In the genomic region with DNA sequence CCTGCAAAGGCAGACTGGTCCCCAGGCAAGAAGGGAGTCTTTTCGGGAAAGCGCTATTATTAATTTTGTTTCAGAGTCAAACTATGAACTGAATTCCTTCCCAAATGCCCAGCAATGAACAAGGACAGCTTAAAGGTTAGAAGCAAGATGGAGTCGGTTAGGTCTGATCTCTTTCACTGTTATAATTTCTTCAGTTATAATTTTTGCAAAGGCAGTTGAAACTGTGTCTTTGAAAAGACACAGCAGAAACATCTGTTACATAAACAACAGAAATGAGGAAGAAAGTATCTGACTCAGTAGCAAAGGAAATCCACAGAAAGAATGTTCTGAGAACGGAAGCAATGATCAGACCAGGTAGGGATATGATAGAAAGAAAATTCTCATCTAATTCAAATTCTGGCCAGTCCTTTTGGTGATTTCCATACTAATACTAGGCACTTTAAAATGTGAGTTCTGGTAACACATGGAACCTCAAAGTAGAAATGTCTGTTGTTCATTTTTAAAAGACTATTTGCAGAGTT, we compare ENCODE assay signal across 17 cellular contexts. TPM values are rescaled to one million over a fixed set of nuclear protein-coding genes. Genes with fewer than 3 reads are reported as not detected.
DNase-seq lines count a peak whose midpoint lies in the region; ATAC-seq, FAIRE-seq and TF ChIP-seq lines count a peak whose summit lies in the region.
"Had no signal": no experiment of that assay in that cellular context is flagged by ENCODE, and none has a peak within 500 bp of the region (broad histone marks: within the 10 kb centered on the region; RNA-seq: fewer than 3 reads in every experiment).

No MANE protein-coding gene starts in this region.

- intact Hi-C loops in activated B cell treated with CpG ODN at 0.5 μM for 24 hours (cut with micrococcal nuclease): loop anchor here (1.0 to 2.0 kb wide), 3 partner anchors 10 to 19 kb away; no protein-coding TSS in a partner anchor
- intact Hi-C loops in breast epithelium (cut with DNase I; ENCODE audit: low total_unique reads): no loop called here
- intact Hi-C loops in HepG2 (cut with micrococcal nuclease; ENCODE audit: unreplicated experiment): loop anchor here (5.0 kb wide), 1 partner anchor 314 kb away; no protein-coding TSS in a partner anchor

- H3K4me3 ChIP-seq in breast epithelium (no peak overlapping the region), HepG2 (replicated peaks in 1 of 3; ENCODE audit: insufficient read depth in 1 of 3, low read depth in 2 of 3, low read length in 3 of 3) (no peak overlapping the region)
- H3K4me3 ChIP-seq: body of pancreas, PC-9, prostate gland, SJSA1, suprapubic skin had no signal

- in situ Hi-C loops in HepG2 (cut with HindIII; ENCODE audit: extremely low pct_ligation_motif_present, low pct_unique_long_range_greater_than_20kb): no loop called here

- H3K9ac ChIP-seq in HepG2 (ENCODE audit: insufficient read depth, low read depth, low read length): no peak overlapping the region

- peak overlapping the region; percentile 75 for H3K27ac Mint-ChIP-seq in activated B cell treated with CpG ODN at 0.5 μM for 24 hours
- peak overlapping the region; percentile 51 for H3K27ac Mint-ChIP-seq in stimulated activated naive B cell treated with anti-CD40 and anti-IgM and Interleukin-4, amounts not matched to agents 10 μg/mL and 1 μg/mL and 100 μg/mL, for 72 hours
- H3K27ac Mint-ChIP-seq in activated T-helper 17 cell treated with anti-CD3 and anti-CD28 coated beads, Interleukin-2, amount 50 U/mL, for 72 hours: no peak overlapping the region

- POLR2A ChIA-PET in activated B cell treated with CpG ODN at 0.5 μM for 24 hours (lab: Charles Lee): interaction anchor here (0.6 to 5.2 kb wide), 8 partner anchors 10 to 364 kb away, joined by 3 to 36 read pairs (median 8); partner anchors contain the start of genes CABLES1 and RIOK3
- POLR2A ChIA-PET in HepG2 (lab: Yijun Ruan, JAX): interaction anchor here (0.9 to 1.0 kb wide), 2 partner anchors 10 to 38 kb away, joined by 3 to 4 read pairs; no protein-coding TSS in a partner anchor

- CTCF ChIA-PET in activated B cell treated with CpG ODN at 0.5 μM for 24 hours (lab: Charles Lee) (interaction anchor here (0.7 to 4.9 kb wide), 14 partner anchors 10 to 90 kb away, joined by 3 to 28 read pairs (median 4); no protein-coding TSS in a partner anchor), HepG2 (lab: Yijun Ruan, JAX; ENCODE audit: low intra/inter-chr PET ratio, low total read pairs) (interaction anchor here (0.7 to 1.6 kb wide), 2 partner anchors 205 to 314 kb away, joined by 4 to 6 read pairs; no protein-coding TSS in a partner anchor)

- peaks cover 75% of the 10 kb centered on the region for H3K4me1 Mint-ChIP-seq in activated B cell treated with CpG ODN at 0.5 μM for 24 hours
- peaks cover 39 to 69% of the 10 kb centered on the region in 2 donors for H3K4me1 Mint-ChIP-seq in stimulated activated naive B cell treated with anti-CD40 and anti-IgM and Interleukin-4, amounts not matched to agents 10 μg/mL and 1 μg/mL and 100 μg/mL, for 72 hours
- no peaks in the 10 kb centered on the region for H3K4me1 Mint-ChIP-seq in activated T-helper 17 cell treated with anti-CD3 and anti-CD28 coated beads, Interleukin-2, amount 50 U/mL, for 72 hours

- DNase-seq in NOMO-1 treated with DMSO at 0.1 percent for 48 hours (lab: John Stamatoyannopoulos, UW; ENCODE audit: unreplicated experiment): peak; percentile 67
- DNase-seq in NOMO-1 treated with dmso at 0.1 percent for 144 hours (lab: John Stamatoyannopoulos, UW; ENCODE audit: unreplicated experiment): no peak
- DNase-seq in Kasumi-1 (lab: John Stamatoyannopoulos, UW): peak; percentile 23 to 35
- DNase-seq in activated B cell treated with CpG ODN at 0.5 μM for 24 hours: no peak
- no peak for DNase-seq in stimulated activated naive B cell treated with anti-CD40 and anti-IgM and Interleukin-4, amounts not matched to agents 10 μg/mL and 1 μg/mL and 100 μg/mL, for 72 hours
- DNase-seq in breast epithelium (ENCODE audit: low spot score in 2 of 2): no peak
- DNase-seq in HepG2 (ENCODE audit: low spot score): no peak
- DNase-seq: GOT3 had no signal

- no peak for TF ChIP-seq RAD21 in HepG2 (CRISPR knock-in tag; IDR thresholded peaks at IDR 0.05)

- H3K27me3 ChIP-seq in breast epithelium: no peaks in the 10 kb centered on the region
- no peaks in the 10 kb centered on the region for H3K27me3 ChIP-seq in HepG2 (ENCODE audit: control insufficient read depth in 1 of 2, insufficient read depth in 2 of 2, low read length in 2 of 2)
- H3K27me3 ChIP-seq: body of pancreas, foreskin keratinocyte, SJSA1, suprapubic skin had no signal

- H3K4me2 ChIP-seq in HepG2 (ENCODE audit: low read depth, low read length): no peak overlapping the region
- H3K4me2 ChIP-seq: PC-9 had no signal

- no peaks in the 10 kb centered on the region for H3K9me3 ChIP-seq in breast epithelium
- H3K9me3 ChIP-seq in HepG2 (ENCODE audit: low read length): no peaks in the 10 kb centered on the region
- H3K9me3 ChIP-seq: body of pancreas, prostate gland, SJSA1, suprapubic skin had no signal

- H3K36me3 ChIP-seq in breast epithelium: no peaks in the 10 kb centered on the region
- no peaks in the 10 kb centered on the region for H3K36me3 ChIP-seq in HepG2 (replicated peaks in 1 of 2; ENCODE audit: control insufficient read depth in 1 of 2, insufficient read depth in 2 of 2, low read length in 2 of 2)
- H3K36me3 ChIP-seq: prostate gland, suprapubic skin had no signal

- no peaks in the 10 kb centered on the region for H3K4me1 ChIP-seq in breast epithelium
- H3K4me1 ChIP-seq in HepG2 (ENCODE audit: insufficient read depth, low read length): peaks cover 24% of the 10 kb centered on the region
- H3K4me1 ChIP-seq: prostate gland had no signal

- no peak for TF ChIP-seq EP300 in HepG2 (IDR thresholded peaks at IDR 0.05; ENCODE audit: low read depth in 2 of 2, low read length in 2 of 2)
- no peak for TF ChIP-seq EP300 in HepG2 (CRISPR knock-in tag; IDR thresholded peaks at IDR 0.05; ENCODE audit: borderline replicate concordance)

- no peaks in the 10 kb centered on the region for H3K27me3 Mint-ChIP-seq in activated B cell treated with CpG ODN at 0.5 μM for 24 hours
- H3K27me3 Mint-ChIP-seq in stimulated activated naive B cell treated with anti-CD40 and anti-IgM and Interleukin-4, amounts not matched to agents 10 μg/mL and 1 μg/mL and 100 μg/mL, for 72 hours: no peaks in the 10 kb centered on the region
- H3K27me3 Mint-ChIP-seq in activated T-helper 17 cell treated with anti-CD3 and anti-CD28 coated beads, Interleukin-2, amount 50 U/mL, for 72 hours: no peaks in the 10 kb centered on the region

- WGBS in HepG2 (ENCODE audit: low lambda C conversion rate): 82% methylated on average over 4 of the region's 4 CpGs

- TF ChIP-seq CTCF in activated B cell treated with CpG ODN at 0.5 μM for 24 hours (IDR thresholded peaks at IDR 0.05) (no peak), breast epithelium (IDR thresholded peaks at IDR 0.05) (no peak), HepG2 (CRISPR knock-in tag; IDR thresholded peaks at IDR 0.05) (no peak)

- peaks cover 3% of the 10 kb centered on the region for H3K36me3 Mint-ChIP-seq in activated B cell treated with CpG ODN at 0.5 μM for 24 hours (ENCODE audit: low read depth)
- H3K36me3 Mint-ChIP-seq in stimulated activated naive B cell treated with anti-CD40 and anti-IgM and Interleukin-4, amounts not matched to agents 10 μg/mL and 1 μg/mL and 100 μg/mL, for 72 hours: peaks cover 0 to 1% of the 10 kb centered on the region in 2 donors
- H3K36me3 Mint-ChIP-seq in activated T-helper 17 cell treated with anti-CD3 and anti-CD28 coated beads, Interleukin-2, amount 50 U/mL, for 72 hours (ENCODE audit: low read depth): no peaks in the 10 kb centered on the region

- H3K9me3 Mint-ChIP-seq in activated B cell treated with CpG ODN at 0.5 μM for 24 hours: no peaks in the 10 kb centered on the region
- no peaks in the 10 kb centered on the region for H3K9me3 Mint-ChIP-seq in stimulated activated naive B cell treated with anti-CD40 and anti-IgM and Interleukin-4, amounts not matched to agents 10 μg/mL and 1 μg/mL and 100 μg/mL, for 72 hours
- no peaks in the 10 kb centered on the region for H3K9me3 Mint-ChIP-seq in activated T-helper 17 cell treated with anti-CD3 and anti-CD28 coated beads, Interleukin-2, amount 50 U/mL, for 72 hours
- H3K9me3 Mint-ChIP-seq: neural crest cell had no signal

- no peaks in the 10 kb centered on the region for H3K79me2 ChIP-seq in HepG2 (ENCODE audit: insufficient read depth, low read length)

- BruUV-seq in HepG2 (replicated peaks; lab: Mats Ljungman, UMichigan): no TSS peak

- H3K27ac ChIP-seq in breast epithelium (no peak overlapping the region), HepG2 (ENCODE audit: extremely low read length, insufficient read depth, low read length) (no peak overlapping the region)
- H3K27ac ChIP-seq: 22Rv1, body of pancreas, foreskin keratinocyte, PC-9, prostate gland, SJSA1, suprapubic skin had no signal

- no peak for FAIRE-seq in HepG2 (lab: Jason Lieb, UNC)

- ATAC-seq in activated B cell treated with CpG ODN at 0.5 μM for 24 hours (ENCODE audit: low read depth) (no peak), HepG2 (no peak)
- ATAC-seq in stimulated activated naive B cell treated with anti-CD40 and anti-IgM and Interleukin-4, amounts not matched to agents 10 μg/mL and 1 μg/mL and 100 μg/mL, for 72 hours (replicated peaks): no peak
- ATAC-seq in activated T-helper 17 cell treated with anti-CD3 and anti-CD28 coated beads, Interleukin-2, amount 50 U/mL, for 72 hours (replicated peaks): no peak
- ATAC-seq: body of pancreas had no signal

- TF ChIP-seq POLR2A in breast epithelium (IDR thresholded peaks at IDR 0.05): no peak
- TF ChIP-seq POLR2A in HepG2 (IDR thresholded peaks at IDR 0.05; ENCODE audit: insufficient read depth in 1 of 2, low read depth in 2 of 2, low read length in 2 of 2): no peak

- H3K4me3 Mint-ChIP-seq in activated B cell treated with CpG ODN at 0.5 μM for 24 hours: peak overlapping the region; percentile 52
- no peak overlapping the region for H3K4me3 Mint-ChIP-seq in stimulated activated naive B cell treated with anti-CD40 and anti-IgM and Interleukin-4, amounts not matched to agents 10 μg/mL and 1 μg/mL and 100 μg/mL, for 72 hours
- no peak overlapping the region for H3K4me3 Mint-ChIP-seq in activated T-helper 17 cell treated with anti-CD3 and anti-CD28 coated beads, Interleukin-2, amount 50 U/mL, for 72 hours

- no peaks in the 10 kb centered on the region for H4K20me1 ChIP-seq in HepG2 (ENCODE audit: insufficient read depth, low read length)

- H2AFZ ChIP-seq in HepG2 (ENCODE audit: low read length): no peak overlapping the region
- H2AFZ ChIP-seq: PC-9 had no signal

RNA-seq across cellular contexts. Expression of gene RMC1, which starts 5.2 kb away (rescaled TPM):
- total RNA-seq in activated B cell treated with CpG ODN at 0.5 μM for 24 hours (58.4 and 71.2 TPM in 2 replicates), breast epithelium (10 to 100 TPM; 22.2 to 33.0 (median 23.9) TPM), HepG2 (2016; rRNA removed; fragmentation: Illumina TruSeq; extraction: Trizol) (19.5 and 19.9 TPM in 2 replicates)
- 10 to 100 TPM; 24.6 to 55.0 TPM for total RNA-seq in activated T-helper 17 cell treated with anti-CD3 and anti-CD28 coated beads, Interleukin-2, amount 50 U/mL, for 72 hours
- total RNA-seq in HepG2 (2016; cell fraction: cytosol; rRNA removed; fragmentation: Illumina TruSeq; extraction: Trizol; ENCODE audit: low read depth): 9.4 and 11.1 TPM in 2 replicates
- total RNA-seq in HepG2 (2016; cell fraction: insoluble cytoplasmic fraction; rRNA removed; fragmentation: Illumina TruSeq; extraction: Trizol): 17.0 and 23.9 TPM in 2 replicates
- 12.8 and 14.0 TPM in 2 replicates for total RNA-seq in HepG2 (2016; cell fraction: membrane; rRNA removed; fragmentation: Illumina TruSeq; extraction: Trizol)
- 17.5 and 19.2 TPM in 2 replicates for total RNA-seq in HepG2 (2016; cell fraction: nucleus; rRNA removed; fragmentation: Illumina TruSeq; extraction: Trizol)
- polyA plus RNA-seq in HepG2 (2011; rRNA removed): 8.2 and 9.4 TPM in 2 replicates
- polyA plus RNA-seq in HepG2 (2011; cell fraction: cytosol; rRNA removed): 5.9 and 8.7 TPM in 2 replicates
- polyA plus RNA-seq in HepG2 (2011; cell fraction: nucleus; rRNA removed): 21.6 and 24.9 TPM in 2 replicates
- 11.0 TPM in 2 replicates for polyA plus RNA-seq in HepG2 (2012)
- 4.5 and 5.7 TPM in 2 replicates for polyA plus RNA-seq in HepG2 (2016; cell fraction: cytosol; fragmentation: Illumina TruSeq; extraction: Trizol; ENCODE audit: low read depth)
- polyA plus RNA-seq in HepG2 (2016; cell fraction: insoluble cytoplasmic fraction; fragmentation: Illumina TruSeq; extraction: Trizol; ENCODE audit: low read depth): 16.4 and 20.9 TPM in 2 replicates
- 7.0 and 8.7 TPM in 2 replicates for polyA plus RNA-seq in HepG2 (2016; cell fraction: membrane; fragmentation: Illumina TruSeq; extraction: Trizol; ENCODE audit: low read depth)
- 28.4 and 31.5 TPM in 2 replicates for polyA plus RNA-seq in HepG2 (2016; cell fraction: nucleus; fragmentation: Illumina TruSeq; extraction: Trizol; ENCODE audit: insufficient read depth, low read depth)
- 5.1 and 13.8 TPM in 2 replicates for polyA minus RNA-seq in HepG2 (2011; rRNA and poly(A)+ RNA removed; ENCODE audit: low replicate concordance)
- 5.4 and 7.3 TPM in 2 replicates for polyA minus RNA-seq in HepG2 (2011; cell fraction: cytosol; rRNA and poly(A)+ RNA removed)
- polyA minus RNA-seq in HepG2 (2011; cell fraction: nucleus; rRNA and poly(A)+ RNA removed): 12.6 and 17.2 TPM in 2 replicates

RNA-seq across cellular contexts. Expression of gene RIOK3, which starts 45.0 kb away (rescaled TPM):
- total RNA-seq in activated B cell treated with CpG ODN at 0.5 μM for 24 hours: 90.4 and 92.4 TPM in 2 replicates
- 100 to 1,000 TPM in 1 of 2 donors, 10 to 100 TPM in 1; 56.8 to 101 TPM for total RNA-seq in activated T-helper 17 cell treated with anti-CD3 and anti-CD28 coated beads, Interleukin-2, amount 50 U/mL, for 72 hours
- total RNA-seq in breast epithelium: 10 to 100 TPM; 61.6 to 80.8 (median 74.3) TPM
- total RNA-seq in HepG2 (2016; rRNA removed; fragmentation: Illumina TruSeq; extraction: Trizol): 36.0 and 39.6 TPM in 2 replicates
- 6.9 and 9.8 TPM in 2 replicates for total RNA-seq in HepG2 (2016; cell fraction: cytosol; rRNA removed; fragmentation: Illumina TruSeq; extraction: Trizol; ENCODE audit: low read depth)
- total RNA-seq in HepG2 (2016; cell fraction: insoluble cytoplasmic fraction; rRNA removed; fragmentation: Illumina TruSeq; extraction: Trizol): 32.9 and 46.7 TPM in 2 replicates
- total RNA-seq in HepG2 (2016; cell fraction: membrane; rRNA removed; fragmentation: Illumina TruSeq; extraction: Trizol): 21.9 and 25.6 TPM in 2 replicates
- 19.5 and 24.2 TPM in 2 replicates for total RNA-seq in HepG2 (2016; cell fraction: nucleus; rRNA removed; fragmentation: Illumina TruSeq; extraction: Trizol)
- polyA plus RNA-seq in HepG2 (2011; rRNA removed): 23.6 and 26.7 TPM in 2 replicates
- polyA plus RNA-seq in HepG2 (2011; cell fraction: cytosol; rRNA removed): 15.6 and 17.2 TPM in 2 replicates
- polyA plus RNA-seq in HepG2 (2011; cell fraction: nucleus; rRNA removed): 26.4 and 26.9 TPM in 2 replicates
- polyA plus RNA-seq in HepG2 (2012): 41.9 and 63.6 TPM in 2 replicates
- 5.8 and 6.0 TPM in 2 replicates for polyA plus RNA-seq in HepG2 (2016; cell fraction: cytosol; fragmentation: Illumina TruSeq; extraction: Trizol; ENCODE audit: low read depth)
- 25.1 and 25.8 TPM in 2 replicates for polyA plus RNA-seq in HepG2 (2016; cell fraction: insoluble cytoplasmic fraction; fragmentation: Illumina TruSeq; extraction: Trizol; ENCODE audit: low read depth)
- polyA plus RNA-seq in HepG2 (2016; cell fraction: membrane; fragmentation: Illumina TruSeq; extraction: Trizol; ENCODE audit: low read depth): 11.3 and 11.7 TPM in 2 replicates
- polyA plus RNA-seq in HepG2 (2016; cell fraction: nucleus; fragmentation: Illumina TruSeq; extraction: Trizol; ENCODE audit: insufficient read depth, low read depth): 29.2 and 33.3 TPM in 2 replicates
- polyA minus RNA-seq in HepG2 (2011; rRNA and poly(A)+ RNA removed; ENCODE audit: low replicate concordance): 14.2 and 29.8 TPM in 2 replicates
- 44.8 and 47.5 TPM in 2 replicates for polyA minus RNA-seq in HepG2 (2011; cell fraction: cytosol; rRNA and poly(A)+ RNA removed)
- polyA minus RNA-seq in HepG2 (2011; cell fraction: nucleus; rRNA and poly(A)+ RNA removed): 35.3 and 56.2 TPM in 2 replicates

Comparison
In these comparisons a context has a peak if more than half of its experiments do, and no peak if none do; other contexts are left out.
1. DNase-seq: peak in NOMO-1 treated with DMSO at 0.1 percent for 48 hours (single experiment) and Kasumi-1 (2 of 2); none in NOMO-1 treated with dmso at 0.1 percent for 144 hours (single experiment), activated B cell treated with CpG ODN at 0.5 μM for 24 hours (single experiment), stimulated activated naive B cell treated with anti-CD40 and anti-IgM and Interleukin-4, amounts not matched to agents 10 μg/mL and 1 μg/mL and 100 μg/mL, for 72 hours (single experiment), breast epithelium (0 of 2) and HepG2 (single experiment).